ENCODE assay signal across 8 cellular contexts in the genomic region with DNA sequence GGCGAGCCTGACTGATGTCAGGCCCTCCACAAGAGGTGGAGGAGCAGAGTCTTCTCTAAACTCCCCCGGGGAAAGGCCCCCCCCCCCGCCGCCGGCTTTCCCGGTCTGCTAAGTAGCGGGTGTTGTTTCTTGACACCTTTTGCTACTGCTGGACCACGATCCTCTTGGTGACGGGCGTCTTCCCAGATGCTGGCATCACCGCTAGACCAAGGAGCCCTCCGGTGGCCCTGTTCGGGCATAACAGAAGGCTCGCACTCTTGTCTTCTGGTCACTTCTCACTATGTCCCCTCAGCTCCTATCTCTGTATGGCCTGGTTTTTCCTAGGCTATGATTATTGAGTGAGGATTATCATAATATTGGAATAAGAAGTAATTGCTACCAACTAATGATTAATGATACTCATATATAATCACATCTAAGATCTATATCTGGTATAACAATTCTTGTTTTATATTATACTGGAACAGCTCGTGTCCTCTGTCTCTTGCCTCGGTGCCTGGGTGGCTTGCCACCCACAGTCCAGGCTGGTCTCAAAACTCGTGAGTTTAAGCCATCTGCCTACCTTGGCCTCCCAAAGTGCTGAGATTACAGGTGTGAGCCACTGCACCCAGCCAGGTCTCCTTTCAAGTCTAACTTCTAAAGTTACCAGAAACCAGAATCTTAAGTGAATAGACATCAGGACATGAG. TPM values are rescaled to one million over a fixed set of nuclear protein-coding genes. Genes with fewer than 3 reads are reported as not detected.
A peak's percentile ranks its signal among the peaks of the same experiment; 100 is the strongest.
DNase-seq lines count a peak whose midpoint lies in the region; ATAC-seq, FAIRE-seq and TF ChIP-seq lines count a peak whose summit lies in the region.
"Not testable (repeated sequence)": the region's sequence is repeated elsewhere in the genome, so short reads cannot be mapped to it uniquely, and the experiment has no call there.

No MANE protein-coding gene starts in this region.

- not testable (repeated sequence) for H3K27me3 ChIP-seq in adrenal gland; HepG2 (ENCODE audit: control insufficient read depth in 1 of 2, insufficient read depth in 2 of 2, low read length in 2 of 2); small intestine (ENCODE audit: control insufficient read depth in 2 of 2, insufficient read depth in 2 of 2, low read length in 2 of 2)

- not testable (repeated sequence) for BruUV-seq in HepG2 (replicated peaks; lab: Mats Ljungman, UMichigan)

- TF ChIP-seq RAD21 in HepG2 (CRISPR knock-in tag; IDR thresholded peaks at IDR 0.05): peak; percentile 17; the same call in 1 of the 2 replicates

- not testable (repeated sequence) for DNase-seq in AG09309 (ENCODE audit: low read depth); GM10248 (ENCODE audit: extremely low spot score); LNCaP clone FGC (ENCODE audit: low read depth); HepG2 (ENCODE audit: low spot score)
- DNase-seq in RPMI7951 (ENCODE audit: low read depth): peak; percentile 47
- peak in 5 of 7 donors; percentile 45 to 70 (median 62) for DNase-seq in adrenal gland
- DNase-seq in erythroblast (lab: John Stamatoyannopoulos, UW): peak; percentile 21 to 36
- DNase-seq in small intestine: peak; percentile 35

- not testable (repeated sequence) for ATAC-seq in HepG2

- not testable (repeated sequence) for H2AFZ ChIP-seq in HepG2 (ENCODE audit: low read length)

- not testable (repeated sequence) for FAIRE-seq in HepG2 (lab: Jason Lieb, UNC); small intestine (lab: Jason Lieb, UNC)

- intact Hi-C loops in adrenal gland (cut with DNase I); HepG2 (cut with micrococcal nuclease; ENCODE audit: unreplicated experiment): not testable (repeated sequence)

- CTCF ChIA-PET in GM10248 (lab: Yijun Ruan, JAX): interaction anchor here (1.2 to 1.6 kb wide), 2 partner anchors 9 to 331 kb away, joined by 3 read pairs; a partner anchor contains a TSS
- CTCF ChIA-PET in HepG2 (lab: Yijun Ruan, JAX; ENCODE audit: low intra/inter-chr PET ratio, low total read pairs): not testable (repeated sequence)

- H3K79me2 ChIP-seq in HepG2 (ENCODE audit: insufficient read depth, low read length): peaks cover 89% of the 10 kb centered on the region

- H3K9me3 ChIP-seq in adrenal gland (replicated peaks in 1 of 3); HepG2 (ENCODE audit: low read length); small intestine (ENCODE audit: control insufficient read depth, low read depth): not testable (repeated sequence)

- TF ChIP-seq POLR2A in adrenal gland (IDR thresholded peaks at IDR 0.05); erythroblast (IDR thresholded peaks at IDR 0.05; ENCODE audit: low read length); HepG2 (IDR thresholded peaks at IDR 0.05; ENCODE audit: insufficient read depth in 1 of 2, low read depth in 2 of 2, low read length in 2 of 2): not testable (repeated sequence)

- POLR2A ChIA-PET in GM10248 (lab: Yijun Ruan, JAX): interaction anchor here (3.7 kb wide), 1 partner anchor 8 kb away, joined by 13 read pairs; no protein-coding TSS in a partner anchor
- POLR2A ChIA-PET in HepG2 (lab: Yijun Ruan, JAX): not testable (repeated sequence)

- H4K20me1 ChIP-seq in HepG2 (ENCODE audit: insufficient read depth, low read length): peaks cover 70% of the 10 kb centered on the region

- H3K36me3 ChIP-seq in adrenal gland (replicated peaks in 1 of 2) (peaks cover 0 to 55% of the 10 kb centered on the region in 2 donors), HepG2 (replicated peaks in 1 of 2; ENCODE audit: control insufficient read depth in 1 of 2, insufficient read depth in 2 of 2, low read length in 2 of 2) (peaks cover 3 to 54% of the 10 kb centered on the region in 2 experiments), small intestine (ENCODE audit: control insufficient read depth in 2 of 2, insufficient read depth in 2 of 2, low read length in 2 of 2) (peaks cover 9 to 16% of the 10 kb centered on the region in 2 donors)

- H3K4me3 ChIP-seq in AG09309 (ENCODE audit: control insufficient read depth, low read depth, low read length); adrenal gland; HepG2 (replicated peaks in 1 of 3; ENCODE audit: insufficient read depth in 1 of 3, low read depth in 2 of 3, low read length in 3 of 3); small intestine (ENCODE audit: low read depth in 1 of 2, low read length in 2 of 2): not testable (repeated sequence)
- peak overlapping the region; percentile 10; the same call in 1 of the 2 replicates for H3K4me3 ChIP-seq in LNCaP clone FGC (ENCODE audit: low read depth, low read length)

- peak; percentile 33 for TF ChIP-seq CTCF in AG09309 (IDR thresholded peaks at IDR 0.05; ENCODE audit: control insufficient read depth, insufficient read depth, low read depth, low read length, missing control alignments)
- TF ChIP-seq CTCF in GM10248 (IDR thresholded peaks at IDR 0.05; ENCODE audit: control extremely low read depth, extremely low read depth, low read depth, missing control alignments): peak; percentile 19
- TF ChIP-seq CTCF in LNCaP clone FGC (IDR thresholded peaks at IDR 0.05; ENCODE audit: control insufficient read depth, extremely low read depth, insufficient read depth): peak; percentile 18; the same call in 1 of the 2 replicates
- peak in 3 of 6 experiments; percentile 18 to 38 (median 35) for TF ChIP-seq CTCF in adrenal gland (IDR thresholded peaks at IDR 0.05)
- peak; percentile 55 for TF ChIP-seq CTCF in HepG2 (CRISPR knock-in tag; IDR thresholded peaks at IDR 0.05)

- in situ Hi-C loops in HepG2 (cut with HindIII; ENCODE audit: extremely low pct_ligation_motif_present, low pct_unique_long_range_greater_than_20kb): not testable (repeated sequence)

- H3K4me1 ChIP-seq in adrenal gland (replicated peaks in 1 of 2) (peaks cover 31 to 73% of the 10 kb centered on the region in 2 donors), HepG2 (ENCODE audit: insufficient read depth, low read length) (peaks cover 74% of the 10 kb centered on the region)
- H3K4me1 ChIP-seq in small intestine (ENCODE audit: control insufficient read depth in 2 of 2, insufficient read depth in 1 of 2, low read depth in 1 of 2, low read length in 1 of 2): not testable (repeated sequence)

- TF ChIP-seq EP300 in HepG2 (IDR thresholded peaks at IDR 0.05; ENCODE audit: low read depth in 2 of 2, low read length in 2 of 2); HepG2 (CRISPR knock-in tag; IDR thresholded peaks at IDR 0.05; ENCODE audit: borderline replicate concordance): not testable (repeated sequence)

- not testable (repeated sequence) for H3K9ac ChIP-seq in HepG2 (ENCODE audit: insufficient read depth, low read depth, low read length)

- not testable (repeated sequence) for H3K4me2 ChIP-seq in HepG2 (ENCODE audit: low read depth, low read length)

- H3K27ac ChIP-seq in adrenal gland: peak overlapping the region in 2 of 5 donors; percentile 37 to 51
- not testable (repeated sequence) for H3K27ac ChIP-seq in HepG2 (ENCODE audit: extremely low read length, insufficient read depth, low read length); small intestine (ENCODE audit: low read depth in 1 of 2, low read length in 1 of 2)

- WGBS in adrenal gland, 4 donors: 64 to 84% (median 66%) methylated on average over 4 to 16 of the region's 17 CpGs
- WGBS in HepG2 (ENCODE audit: low lambda C conversion rate): 85% methylated on average over 11 of the region's 17 CpGs
- 76 to 93% (median 81%) methylated on average over 11 to 16 of the region's 17 CpGs for WGBS in small intestine, 3 donors

TF ChIP-seq in HepG2, 621 proteins besides CTCF, POLR2A, EP300 and RAD21 (continues in another document):
- 0 out of 2 replicates have a peak, but pooled peaks have one; percentile 5 for TF ChIP-seq RBFOX2 (IDR thresholded peaks at IDR 0.05; ENCODE audit: low read depth, low read length)
- peak; percentile 61 for TF ChIP-seq STAG1 (CRISPR knock-in tag; IDR thresholded peaks at IDR 0.05)
- TF ChIP-seq ZBTB38 (CRISPR knock-in tag; IDR thresholded peaks at IDR 0.05): peak; percentile 47; the same call in 1 of the 2 replicates

RNA-seq across cellular contexts. Expression of a gene that starts 9.2 kb away (rescaled TPM):
- 0.68 and 0.72 TPM in 2 replicates for total RNA-seq in RPMI7951 (2014; rRNA removed; shearing (Covaris generic))
- total RNA-seq in adrenal gland: 10 to 100 TPM in 3 of 8 donors, 1 to 10 TPM in 5; 2.9 to 20.3 (median 5.4) TPM
- 1 to 10 TPM; 1.5 to 8.1 (median 4.4) TPM for polyA plus RNA-seq in adrenal gland
- total RNA-seq in HepG2 (2016; rRNA removed; fragmentation: Illumina TruSeq; extraction: Trizol): 0.27 and 4.5 TPM in 2 replicates
- total RNA-seq in HepG2 (2016; cell fraction: cytosol; rRNA removed; fragmentation: Illumina TruSeq; extraction: Trizol; ENCODE audit: low read depth): 0.20 TPM in 1 of 2 replicates, not detected in the other
- 0.37 and 4.2 TPM in 2 replicates for total RNA-seq in HepG2 (2016; cell fraction: insoluble cytoplasmic fraction; rRNA removed; fragmentation: Illumina TruSeq; extraction: Trizol)
- 0.24 and 0.28 TPM in 2 replicates for total RNA-seq in HepG2 (2016; cell fraction: membrane; rRNA removed; fragmentation: Illumina TruSeq; extraction: Trizol)
- 19.9 and 21.8 TPM in 2 replicates for total RNA-seq in HepG2 (2016; cell fraction: nucleus; rRNA removed; fragmentation: Illumina TruSeq; extraction: Trizol)
- 0.38 and 0.56 TPM in 2 replicates for polyA plus RNA-seq in HepG2 (2011; rRNA removed)
- polyA plus RNA-seq in HepG2 (2011; cell fraction: cytosol; rRNA removed): not detected in 2 replicates
- polyA plus RNA-seq in HepG2 (2011; cell fraction: nucleus; rRNA removed): 2.2 and 2.8 TPM in 2 replicates
- polyA plus RNA-seq in HepG2 (2012): 0.13 and 0.39 TPM in 2 replicates
- 0.07 TPM in 1 of 2 replicates, not detected in the other for polyA plus RNA-seq in HepG2 (2016; cell fraction: cytosol; fragmentation: Illumina TruSeq; extraction: Trizol; ENCODE audit: low read depth)
- polyA plus RNA-seq in HepG2 (2016; cell fraction: insoluble cytoplasmic fraction; fragmentation: Illumina TruSeq; extraction: Trizol; ENCODE audit: low read depth): 0.21 TPM in 1 of 2 replicates, not detected in the other
- not detected in 2 replicates for polyA plus RNA-seq in HepG2 (2016; cell fraction: membrane; fragmentation: Illumina TruSeq; extraction: Trizol; ENCODE audit: low read depth)
- polyA plus RNA-seq in HepG2 (2016; cell fraction: nucleus; fragmentation: Illumina TruSeq; extraction: Trizol; ENCODE audit: insufficient read depth, low read depth): 5.1 and 5.3 TPM in 2 replicates
- 3.3 and 7.0 TPM in 2 replicates for polyA minus RNA-seq in HepG2 (2011; rRNA and poly(A)+ RNA removed; ENCODE audit: low replicate concordance)
- not detected in 2 replicates for polyA minus RNA-seq in HepG2 (2011; cell fraction: cytosol; rRNA and poly(A)+ RNA removed)
- polyA minus RNA-seq in HepG2 (2011; cell fraction: nucleus; rRNA and poly(A)+ RNA removed): 26.4 and 27.4 TPM in 2 replicates
- 1 to 10 TPM in 1 of 3 donors, under 1 TPM in 2; 0.54 to 1.1 (median 0.67) TPM for polyA plus RNA-seq in small intestine
